24 cellular contexts compared by ENCODE assay signal in genomic region chr7:6520163-6520981, GRCh38. TPM values are rescaled to one million over a fixed set of nuclear protein-coding genes. Genes with fewer than 3 reads are reported as not detected.
A peak's percentile ranks its signal among the peaks of the same experiment; 100 is the strongest.
DNase-seq lines count a peak whose midpoint lies in the region; ATAC-seq, FAIRE-seq and TF ChIP-seq lines count a peak whose summit lies in the region.
"Had no signal": no experiment of that assay in that cellular context is flagged by ENCODE, and none has a peak within 500 bp of the region (broad histone marks: within the 10 kb centered on the region; RNA-seq: fewer than 3 reads in every experiment).

No MANE protein-coding gene starts in this region.

- H3K27ac ChIP-seq in HepG2 (ENCODE audit: extremely low read length, insufficient read depth, low read length): no peak overlapping the region
- H3K27ac ChIP-seq in right lobe of liver: no peak overlapping the region
- H3K27ac ChIP-seq in OCI-LY7 (ENCODE audit: low read depth, low read length, poor library complexity, severe bottlenecking): no peak overlapping the region
- no peak overlapping the region for H3K27ac ChIP-seq in kidney (ENCODE audit: low read depth in 2 of 2, low read length in 2 of 2)
- no peak overlapping the region for H3K27ac ChIP-seq in gastrocnemius medialis
- H3K27ac ChIP-seq: GM23248, KMS-11 had no signal

- H4K20me1 ChIP-seq in HepG2 (ENCODE audit: insufficient read depth, low read length) (no peaks in the 10 kb centered on the region), OCI-LY7 (ENCODE audit: insufficient read depth, low read length) (no peaks in the 10 kb centered on the region)

- WGBS in HepG2 (ENCODE audit: low lambda C conversion rate): 29% methylated on average over 4 of the region's 24 CpGs
- WGBS in right lobe of liver (ENCODE audit: insufficient coverage, low coverage, low lambda C conversion rate, missing lambda C conversion rate): 81% methylated on average over 7 of the region's 24 CpGs

- H3K4me1 ChIP-seq in HepG2 (ENCODE audit: insufficient read depth, low read length): peaks cover 6% of the 10 kb centered on the region; the same call in 1 of the 2 replicates
- H3K4me1 ChIP-seq in right lobe of liver: peaks cover 0 to 4% (median 0%) of the 10 kb centered on the region in 4 donors
- peaks cover 15% of the 10 kb centered on the region for H3K4me1 ChIP-seq in OCI-LY7 (ENCODE audit: insufficient read depth, low read length, poor library complexity, severe bottlenecking)
- peaks cover 0 to 3% of the 10 kb centered on the region in 2 donors for H3K4me1 ChIP-seq in kidney (ENCODE audit: control insufficient read depth in 1 of 2, insufficient read depth in 1 of 2, low read depth in 1 of 2, low read length in 2 of 2)
- no peaks in the 10 kb centered on the region for H3K4me1 ChIP-seq in gastrocnemius medialis

- H3K36me3 ChIP-seq in HepG2 (replicated peaks in 1 of 2; ENCODE audit: control insufficient read depth in 1 of 2, insufficient read depth in 2 of 2, low read length in 2 of 2) (no peaks in the 10 kb centered on the region), right lobe of liver (no peaks in the 10 kb centered on the region), OCI-LY7 (ENCODE audit: insufficient read depth, low read length) (no peaks in the 10 kb centered on the region), kidney (ENCODE audit: control insufficient read depth in 1 of 2, insufficient read depth in 2 of 2, low read length in 2 of 2) (no peaks in the 10 kb centered on the region), gastrocnemius medialis (no peaks in the 10 kb centered on the region)

- H2AFZ ChIP-seq in HepG2 (ENCODE audit: low read length) (no peak overlapping the region), OCI-LY7 (ENCODE audit: low read length) (no peak overlapping the region)
- H2AFZ ChIP-seq: GM23248 had no signal

- H3K79me2 ChIP-seq in HepG2 (ENCODE audit: insufficient read depth, low read length) (no peaks in the 10 kb centered on the region), OCI-LY7 (ENCODE audit: insufficient read depth, low read depth, low read length) (no peaks in the 10 kb centered on the region)

- intact Hi-C loops in HepG2 (cut with micrococcal nuclease; ENCODE audit: unreplicated experiment): no loop called here
- intact Hi-C loops in right lobe of liver (cut with DNase I): no loop called here
- intact Hi-C loops in OCI-LY7 (cut with micrococcal nuclease; ENCODE audit: unreplicated experiment): no loop called here
- intact Hi-C loops in kidney (cut with DNase I): no loop called here
- intact Hi-C loops in gastrocnemius medialis (cut with DNase I; ENCODE audit: low total_unique reads): no loop called here

- POLR2A ChIA-PET in HepG2 (lab: Yijun Ruan, JAX) (no interaction called here), OCI-LY7 (lab: Charles Lee) (no interaction called here)

- H3K9me3 ChIP-seq in HepG2 (ENCODE audit: low read length) (no peaks in the 10 kb centered on the region), right lobe of liver (no peaks in the 10 kb centered on the region), OCI-LY7 (ENCODE audit: low read length) (no peaks in the 10 kb centered on the region), kidney (ENCODE audit: control insufficient read depth in 1 of 2, low read length in 2 of 2) (no peaks in the 10 kb centered on the region), gastrocnemius medialis (no peaks in the 10 kb centered on the region)

- BruUV-seq in HepG2 (replicated peaks; lab: Mats Ljungman, UMichigan) (no TSS peak), OCI-LY7 (replicated peaks; lab: Mats Ljungman, UMichigan) (no TSS peak)

- CTCF ChIA-PET in HepG2 (lab: Yijun Ruan, JAX; ENCODE audit: low intra/inter-chr PET ratio, low total read pairs) (no interaction called here), OCI-LY7 (lab: Charles Lee; ENCODE audit: unreplicated experiment) (no interaction called here)

- TF ChIP-seq POLR2A in HepG2 (IDR thresholded peaks at IDR 0.05; ENCODE audit: insufficient read depth in 1 of 2, low read depth in 2 of 2, low read length in 2 of 2) (no peak), right lobe of liver (IDR thresholded peaks at IDR 0.05) (no peak), gastrocnemius medialis (IDR thresholded peaks at IDR 0.05) (no peak)

- TF ChIP-seq EP300 in HepG2 (IDR thresholded peaks at IDR 0.05; ENCODE audit: low read depth in 2 of 2, low read length in 2 of 2) (no peak), HepG2 (CRISPR knock-in tag; IDR thresholded peaks at IDR 0.05; ENCODE audit: borderline replicate concordance) (no peak)

- H3K4me2 ChIP-seq in HepG2 (ENCODE audit: low read depth, low read length): no peak overlapping the region
- 0 out of 2 replicates have a peak overlapping the region, but pooled peaks have one; percentile 17 for H3K4me2 ChIP-seq in OCI-LY7 (ENCODE audit: low read length)
- H3K4me2 ChIP-seq: KMS-11 had no signal

- in situ Hi-C loops in HepG2 (cut with HindIII; ENCODE audit: extremely low pct_ligation_motif_present, low pct_unique_long_range_greater_than_20kb): no loop called here
- in situ Hi-C loops in gastrocnemius medialis (cut with MboI; ENCODE audit: low sequenced_read_pairs in 4 of 4): no loop called here

- no peak for TF ChIP-seq RAD21 in HepG2 (CRISPR knock-in tag; IDR thresholded peaks at IDR 0.05)

- no peaks in the 10 kb centered on the region for H3K9me2 ChIP-seq in OCI-LY7 (ENCODE audit: insufficient read depth, low read length)

- DNase-seq in HepG2 (ENCODE audit: low spot score): no peak
- no peak for DNase-seq in right lobe of liver
- peak; percentile 75 for DNase-seq in OCI-LY7 (ENCODE audit: low spot score)
- DNase-seq in kidney: peak; percentile 54
- DNase-seq in NCI-H2107 (lab: John Stamatoyannopoulos, UW): no peak
- no peak for DNase-seq in gastrocnemius medialis
- DNase-seq in ecto neural progenitor cell (ENCODE audit: low spot score): no peak
- DNase-seq: 8988T, AML-193, COR-L47, DND-41, GM23248, H9, HFFc6, NCI-H1417, NCI-H187, NCI-H226, NCI-H510A treated with DMSO at 0.1 percent for 48 hours, NCI-H748 treated with DMSO at 0.1 percent for 48 hours, T-cell had no signal

- ATAC-seq in HepG2: no peak
- no peak for ATAC-seq in right lobe of liver
- ATAC-seq in gastrocnemius medialis: no peak
- ATAC-seq: SK-N-SH treated with all-trans-retinoic acid at 6 μM for 48 hours, T-cell had no signal

- TF ChIP-seq CTCF in HepG2 (CRISPR knock-in tag; IDR thresholded peaks at IDR 0.05): no peak
- no peak for TF ChIP-seq CTCF in right lobe of liver (IDR thresholded peaks at IDR 0.05)
- no peak for TF ChIP-seq CTCF in OCI-LY7 (conservative IDR thresholded peaks at IDR 0.05; ENCODE audit: low read length)
- TF ChIP-seq CTCF in kidney (IDR thresholded peaks at IDR 0.05; ENCODE audit: borderline replicate concordance, extremely low read depth, insufficient read depth): no peak
- TF ChIP-seq CTCF in gastrocnemius medialis (IDR thresholded peaks at IDR 0.05 in 4 of 5, conservative IDR thresholded peaks at IDR 0.05 in 1 of 5): no peak

- H3K9ac ChIP-seq in HepG2 (ENCODE audit: insufficient read depth, low read depth, low read length): no peak overlapping the region
- H3K9ac ChIP-seq in kidney (ENCODE audit: low read length in 2 of 2): no peak overlapping the region
- H3K9ac ChIP-seq: GM23248, KMS-11 had no signal

- peaks cover 0 to 7% of the 10 kb centered on the region in 2 experiments; a peak in 3 of 5 replicates for H3K27me3 ChIP-seq in HepG2 (ENCODE audit: control insufficient read depth in 1 of 2, insufficient read depth in 2 of 2, low read length in 2 of 2)
- H3K27me3 ChIP-seq in right lobe of liver: no peaks in the 10 kb centered on the region
- peaks cover under 1 to 3% (median 2%) of the 10 kb centered on the region in 3 donors for H3K27me3 ChIP-seq in gastrocnemius medialis

- no peak for FAIRE-seq in HepG2 (lab: Jason Lieb, UNC)
- no peak for FAIRE-seq in kidney (lab: Jason Lieb, UNC)
- FAIRE-seq: GM12892 had no signal

- no peak overlapping the region for H3K4me3 ChIP-seq in HepG2 (replicated peaks in 1 of 3; ENCODE audit: insufficient read depth in 1 of 3, low read depth in 2 of 3, low read length in 3 of 3)
- H3K4me3 ChIP-seq in right lobe of liver: no peak overlapping the region
- H3K4me3 ChIP-seq in OCI-LY7 (ENCODE audit: low read depth, low read length, poor library complexity, severe bottlenecking): no peak overlapping the region
- no peak overlapping the region for H3K4me3 ChIP-seq in kidney (ENCODE audit: low read length in 2 of 2)
- no peak overlapping the region for H3K4me3 ChIP-seq in gastrocnemius medialis
- H3K4me3 ChIP-seq: GM23248 had no signal

RNA-seq across cellular contexts. Expression of gene GRID2IP, which starts 30.9 kb away (rescaled TPM):
- total RNA-seq in HepG2 (2016; rRNA removed; fragmentation: Illumina TruSeq; extraction: Trizol) (not detected in 2 replicates), right lobe of liver (under 1 TPM in 2 of 6 experiments, not detected in 4; 0.05 to 0.07 TPM), OCI-LY7 (2022) (0.32 and 0.41 TPM in 2 replicates), kidney (0.76 TPM), gastrocnemius medialis (under 1 TPM in 1 of 4 donors, not detected in 3; 0.13 TPM)
- not detected in 2 replicates for total RNA-seq in HepG2 (2016; cell fraction: cytosol; rRNA removed; fragmentation: Illumina TruSeq; extraction: Trizol; ENCODE audit: low read depth)
- total RNA-seq in HepG2 (2016; cell fraction: insoluble cytoplasmic fraction; rRNA removed; fragmentation: Illumina TruSeq; extraction: Trizol): 0.04 TPM in 1 of 2 replicates, not detected in the other
- not detected in 2 replicates for total RNA-seq in HepG2 (2016; cell fraction: membrane; rRNA removed; fragmentation: Illumina TruSeq; extraction: Trizol)
- not detected in 2 replicates for total RNA-seq in HepG2 (2016; cell fraction: nucleus; rRNA removed; fragmentation: Illumina TruSeq; extraction: Trizol)
- polyA plus RNA-seq in HepG2 (2011; rRNA removed) (0.03 TPM in 1 of 2 replicates, not detected in the other), kidney (ENCODE audit: insufficient read depth, low read depth, low replicate concordance) (0.11 TPM)
- polyA plus RNA-seq in HepG2 (2011; cell fraction: cytosol; rRNA removed): 0.01 TPM in 1 of 2 replicates, not detected in the other
- polyA plus RNA-seq in HepG2 (2011; cell fraction: nucleus; rRNA removed): 0.27 and 0.42 TPM in 2 replicates
- polyA plus RNA-seq in HepG2 (2012): not detected in 2 replicates
- polyA plus RNA-seq in HepG2 (2016; cell fraction: cytosol; fragmentation: Illumina TruSeq; extraction: Trizol; ENCODE audit: low read depth): not detected in 2 replicates
- not detected in 2 replicates for polyA plus RNA-seq in HepG2 (2016; cell fraction: insoluble cytoplasmic fraction; fragmentation: Illumina TruSeq; extraction: Trizol; ENCODE audit: low read depth)
- polyA plus RNA-seq in HepG2 (2016; cell fraction: membrane; fragmentation: Illumina TruSeq; extraction: Trizol; ENCODE audit: low read depth): not detected in 2 replicates
- not detected in 2 replicates for polyA plus RNA-seq in HepG2 (2016; cell fraction: nucleus; fragmentation: Illumina TruSeq; extraction: Trizol; ENCODE audit: insufficient read depth, low read depth)
- polyA minus RNA-seq in HepG2 (2011; rRNA and poly(A)+ RNA removed; ENCODE audit: low replicate concordance): 0.20 TPM in 1 of 2 replicates, not detected in the other
- polyA minus RNA-seq in HepG2 (2011; cell fraction: cytosol; rRNA and poly(A)+ RNA removed): not detected in 2 replicates
- polyA minus RNA-seq in HepG2 (2011; cell fraction: nucleus; rRNA and poly(A)+ RNA removed): 0.13 and 0.25 TPM in 2 replicates
- 0.16 and 0.23 TPM in 2 replicates for total RNA-seq in OCI-LY7 (2014; rRNA removed; shearing (Covaris generic))
- total RNA-seq: GM23248, HFFc6 had no signal
- polyA plus RNA-seq: AG04450, GM23248 had no signal

RNA-seq across cellular contexts. Expression of gene KDELR2, which starts 36.4 kb away (rescaled TPM):
- total RNA-seq in HepG2 (2016; rRNA removed; fragmentation: Illumina TruSeq; extraction: Trizol) (118 and 194 TPM in 2 replicates), right lobe of liver (100 to 1,000 TPM; 134 to 207 (median 144) TPM), OCI-LY7 (2022) (62.1 and 63.4 TPM in 2 replicates), kidney (109 TPM), gastrocnemius medialis (10 to 100 TPM; 27.5 to 34.2 (median 31.8) TPM)
- total RNA-seq in HepG2 (2016; cell fraction: cytosol; rRNA removed; fragmentation: Illumina TruSeq; extraction: Trizol; ENCODE audit: low read depth): 89.6 and 109 TPM in 2 replicates
- total RNA-seq in HepG2 (2016; cell fraction: insoluble cytoplasmic fraction; rRNA removed; fragmentation: Illumina TruSeq; extraction: Trizol): 120 and 181 TPM in 2 replicates
- 185 and 203 TPM in 2 replicates for total RNA-seq in HepG2 (2016; cell fraction: membrane; rRNA removed; fragmentation: Illumina TruSeq; extraction: Trizol)
- 159 and 179 TPM in 2 replicates for total RNA-seq in HepG2 (2016; cell fraction: nucleus; rRNA removed; fragmentation: Illumina TruSeq; extraction: Trizol)
- polyA plus RNA-seq in HepG2 (2011; rRNA removed) (167 and 220 TPM in 2 replicates), kidney (ENCODE audit: insufficient read depth, low read depth, low replicate concordance) (108 TPM)
- polyA plus RNA-seq in HepG2 (2011; cell fraction: cytosol; rRNA removed): 151 and 187 TPM in 2 replicates
- 68.9 and 73.8 TPM in 2 replicates for polyA plus RNA-seq in HepG2 (2011; cell fraction: nucleus; rRNA removed)
- polyA plus RNA-seq in HepG2 (2012): 149 and 242 TPM in 2 replicates
- polyA plus RNA-seq in HepG2 (2016; cell fraction: cytosol; fragmentation: Illumina TruSeq; extraction: Trizol; ENCODE audit: low read depth): 230 and 315 TPM in 2 replicates
- polyA plus RNA-seq in HepG2 (2016; cell fraction: insoluble cytoplasmic fraction; fragmentation: Illumina TruSeq; extraction: Trizol; ENCODE audit: low read depth): 186 and 202 TPM in 2 replicates
- polyA plus RNA-seq in HepG2 (2016; cell fraction: membrane; fragmentation: Illumina TruSeq; extraction: Trizol; ENCODE audit: low read depth): 266 and 311 TPM in 2 replicates
- polyA plus RNA-seq in HepG2 (2016; cell fraction: nucleus; fragmentation: Illumina TruSeq; extraction: Trizol; ENCODE audit: insufficient read depth, low read depth): 443 and 455 TPM in 2 replicates
- 133 and 182 TPM in 2 replicates for polyA minus RNA-seq in HepG2 (2011; rRNA and poly(A)+ RNA removed; ENCODE audit: low replicate concordance)
- polyA minus RNA-seq in HepG2 (2011; cell fraction: cytosol; rRNA and poly(A)+ RNA removed): 108 and 113 TPM in 2 replicates
- polyA minus RNA-seq in HepG2 (2011; cell fraction: nucleus; rRNA and poly(A)+ RNA removed): 69.6 and 80.1 TPM in 2 replicates
- 23.6 and 30.2 TPM in 2 replicates for total RNA-seq in OCI-LY7 (2014; rRNA removed; shearing (Covaris generic))

RNA-seq across cellular contexts. Expression of gene ZDHHC4, which starts 56.9 kb away (rescaled TPM):
- total RNA-seq in HepG2 (2016; rRNA removed; fragmentation: Illumina TruSeq; extraction: Trizol) (65.4 and 83.2 TPM in 2 replicates), right lobe of liver (10 to 100 TPM; 27.9 to 48.5 (median 36.9) TPM), OCI-LY7 (2022) (92.7 and 110 TPM in 2 replicates), kidney (62.4 TPM), gastrocnemius medialis (10 to 100 TPM; 52.7 to 88.6 (median 70.5) TPM)
- total RNA-seq in HepG2 (2016; cell fraction: cytosol; rRNA removed; fragmentation: Illumina TruSeq; extraction: Trizol; ENCODE audit: low read depth): 226 and 246 TPM in 2 replicates
- total RNA-seq in HepG2 (2016; cell fraction: insoluble cytoplasmic fraction; rRNA removed; fragmentation: Illumina TruSeq; extraction: Trizol): 68.5 and 81.1 TPM in 2 replicates
- total RNA-seq in HepG2 (2016; cell fraction: membrane; rRNA removed; fragmentation: Illumina TruSeq; extraction: Trizol): 224 and 257 TPM in 2 replicates
- total RNA-seq in HepG2 (2016; cell fraction: nucleus; rRNA removed; fragmentation: Illumina TruSeq; extraction: Trizol): 64.6 and 66.3 TPM in 2 replicates
- polyA plus RNA-seq in HepG2 (2011; rRNA removed) (164 and 188 TPM in 2 replicates), kidney (ENCODE audit: insufficient read depth, low read depth, low replicate concordance) (84.1 TPM)
- 211 and 259 TPM in 2 replicates for polyA plus RNA-seq in HepG2 (2011; cell fraction: cytosol; rRNA removed)
- 123 and 147 TPM in 2 replicates for polyA plus RNA-seq in HepG2 (2011; cell fraction: nucleus; rRNA removed)
- 113 and 117 TPM in 2 replicates for polyA plus RNA-seq in HepG2 (2012)
- 267 and 344 TPM in 2 replicates for polyA plus RNA-seq in HepG2 (2016; cell fraction: cytosol; fragmentation: Illumina TruSeq; extraction: Trizol; ENCODE audit: low read depth)
- polyA plus RNA-seq in HepG2 (2016; cell fraction: insoluble cytoplasmic fraction; fragmentation: Illumina TruSeq; extraction: Trizol; ENCODE audit: low read depth): 67.4 and 79.0 TPM in 2 replicates
- 232 and 277 TPM in 2 replicates for polyA plus RNA-seq in HepG2 (2016; cell fraction: membrane; fragmentation: Illumina TruSeq; extraction: Trizol; ENCODE audit: low read depth)
- polyA plus RNA-seq in HepG2 (2016; cell fraction: nucleus; fragmentation: Illumina TruSeq; extraction: Trizol; ENCODE audit: insufficient read depth, low read depth): 95.8 and 95.9 TPM in 2 replicates
- 201 and 369 TPM in 2 replicates for polyA minus RNA-seq in HepG2 (2011; rRNA and poly(A)+ RNA removed; ENCODE audit: low replicate concordance)
- 60.4 and 76.0 TPM in 2 replicates for polyA minus RNA-seq in HepG2 (2011; cell fraction: cytosol; rRNA and poly(A)+ RNA removed)
- 68.5 and 88.6 TPM in 2 replicates for polyA minus RNA-seq in HepG2 (2011; cell fraction: nucleus; rRNA and poly(A)+ RNA removed)
- total RNA-seq in OCI-LY7 (2014; rRNA removed; shearing (Covaris generic)): 60.7 and 76.4 TPM in 2 replicates

Comparison
In these comparisons a context has a peak if more than half of its experiments do, and no peak if none do; other contexts are left out.
1. DNase-seq: peak in OCI-LY7 (single experiment) and kidney (single experiment); none in HepG2 (single experiment), right lobe of liver (0 of 3), NCI-H2107 (single experiment), gastrocnemius medialis (0 of 2) and ecto neural progenitor cell (single experiment).